In genomic region chr3:101816215-101817149, GRCh38 we compare ENCODE assay signal across 1 cellular context.
TF ChIP-seq lines count a peak whose summit lies in the region.

No MANE protein-coding gene starts in this region.

TF ChIP-seq in endothelial cell of umbilical vein, 7 proteins besides CTCF, POLR2A, EP300 and RAD21:
- no peak for TF ChIP-seq POLR2AphosphoS5 (IDR thresholded peaks at IDR 0.05; ENCODE audit: insufficient read depth, low read depth, low read length)
- no peak for TF ChIP-seq FOS (IDR thresholded peaks at IDR 0.05; ENCODE audit: borderline replicate concordance, insufficient read depth, low read length)
- TF ChIP-seq JUN (IDR thresholded peaks at IDR 0.05; ENCODE audit: borderline replicate concordance, insufficient read depth, insufficient read length, low read depth): no peak
- TF ChIP-seq MYC (IDR thresholded peaks at IDR 0.05; ENCODE audit: low read depth, low read length): no peak
- no peak for TF ChIP-seq MAX (IDR thresholded peaks at IDR 0.05; ENCODE audit: insufficient read depth, insufficient read length)
- TF ChIP-seq GATA2 (IDR thresholded peaks at IDR 0.05; ENCODE audit: insufficient read depth, insufficient read length, low read depth, low read length): no peak
- TF ChIP-seq EZH2 (IDR thresholded peaks at IDR 0.05; ENCODE audit: borderline replicate concordance, low read depth, low read length, severe bottlenecking): no peak
